Comparison of ENCODE assay signal across 10 cellular contexts in genomic region chr12:50922820-50923219, GRCh38. TPM values are rescaled to one million over a fixed set of nuclear protein-coding genes. Genes with fewer than 3 reads are reported as not detected.
DNase-seq lines count a peak whose midpoint lies in the region; ATAC-seq, FAIRE-seq and TF ChIP-seq lines count a peak whose summit lies in the region.
"Had no signal": no experiment of that assay in that cellular context is flagged by ENCODE, and none has a peak within 500 bp of the region (broad histone marks: within the 10 kb centered on the region; RNA-seq: fewer than 3 reads in every experiment).

No MANE protein-coding gene starts in this region.

- H3K27ac ChIP-seq in HUES6 (ENCODE audit: low read depth, low read length) = 0 out of 2 replicates have a peak overlapping the region, but pooled peaks have one; percentile 59
- peak overlapping the region; percentile 7 to 16 for H3K27ac ChIP-seq in lung (ENCODE audit: low read depth in 1 of 2, low read length in 1 of 2)
- peak overlapping the region; percentile 79 for H3K27ac ChIP-seq in stomach smooth muscle (ENCODE audit: low read length)

- 0 out of 2 replicates have a peak, but pooled peaks cover 4% of the 10 kb centered on the region for H3K9me3 ChIP-seq in HUES6 (ENCODE audit: control insufficient read depth, insufficient read depth, low read depth, low read length)
- no peaks in the 10 kb centered on the region for H3K9me3 ChIP-seq in lung (ENCODE audit: control insufficient read depth in 2 of 2, insufficient read depth in 1 of 2, low read length in 1 of 2)
- H3K9me3 ChIP-seq in stomach smooth muscle (ENCODE audit: control insufficient read depth in 2 of 2, low read length in 2 of 2) = no peaks in the 10 kb centered on the region

- H3K36me3 Mint-ChIP-seq in chondrocyte (ENCODE audit: low read depth) = peaks cover 3% of the 10 kb centered on the region

- H3K4me3 ChIP-seq in HUES6 (ENCODE audit: low read depth, low read length) (no peak overlapping the region), lung (no peak overlapping the region), stomach smooth muscle (ENCODE audit: low read length in 2 of 2) (peak overlapping the region in 1 of 2 donors; percentile 97)

- no peak overlapping the region for H3K4me3 Mint-ChIP-seq in chondrocyte (ENCODE audit: unreplicated experiment)

- H3K36me3 ChIP-seq in HUES6 (ENCODE audit: control insufficient read depth, insufficient read depth, low read length) = no peaks in the 10 kb centered on the region
- H3K36me3 ChIP-seq in lung (ENCODE audit: control insufficient read depth in 2 of 2, insufficient read depth in 2 of 2, low read length in 2 of 2) = no peaks in the 10 kb centered on the region
- no peaks in the 10 kb centered on the region for H3K36me3 ChIP-seq in stomach smooth muscle (ENCODE audit: control insufficient read depth in 2 of 2, insufficient read depth in 2 of 2, low read length in 2 of 2)

- peak overlapping the region; percentile 25 for H3K27ac Mint-ChIP-seq in chondrocyte (ENCODE audit: unreplicated experiment)

- H3K9ac ChIP-seq in HUES6 (ENCODE audit: low read length) (no peak overlapping the region), stomach smooth muscle (ENCODE audit: low read length in 2 of 2) (peak overlapping the region in 1 of 2 donors; percentile 49)

- H3K9me3 Mint-ChIP-seq in chondrocyte (ENCODE audit: low read depth) = peaks cover 6% of the 10 kb centered on the region

- TF ChIP-seq CTCF in chondrocyte (IDR thresholded peaks at IDR 0.05) (no peak), lung (IDR thresholded peaks at IDR 0.05; ENCODE audit: control extremely low read depth, extremely low read depth) (no peak)

- H3K4me1 ChIP-seq in HUES6 (ENCODE audit: control insufficient read depth, insufficient read depth, low read length) = peaks cover 42% of the 10 kb centered on the region
- peaks cover 2 to 7% of the 10 kb centered on the region in 2 donors for H3K4me1 ChIP-seq in lung (ENCODE audit: control insufficient read depth in 2 of 2, insufficient read depth in 2 of 2, low read length in 2 of 2)
- H3K4me1 ChIP-seq in stomach smooth muscle (ENCODE audit: control insufficient read depth, insufficient read depth, low read length) = peaks cover 11% of the 10 kb centered on the region

- DNase-seq in chondrocyte (ENCODE audit: low spot score) (no peak), lung (ENCODE audit: low spot score) (no peak), GM12891 (ENCODE audit: insufficient read length, low spot score) (no peak), HK-2 (ENCODE audit: unreplicated experiment) (no peak), SKM-1 (lab: John Stamatoyannopoulos, UW; ENCODE audit: unreplicated experiment) (no peak)
- DNase-seq: activated T-cell treated with anti-CD3 and anti-CD28 coated beads for 4 hours, NCI-H524 treated with DMSO at 0.1 percent for 48 hours had no signal

- peaks cover 40% of the 10 kb centered on the region for H3K4me1 Mint-ChIP-seq in chondrocyte (ENCODE audit: low read depth)

- H3K27me3 ChIP-seq in HUES6 (ENCODE audit: control insufficient read depth, insufficient read depth, low read length) (no peaks in the 10 kb centered on the region), lung (ENCODE audit: control insufficient read depth, insufficient read depth) (no peaks in the 10 kb centered on the region), stomach smooth muscle (ENCODE audit: control insufficient read depth in 1 of 2, insufficient read depth in 2 of 2, low read length in 2 of 2) (no peaks in the 10 kb centered on the region)

- ATAC-seq in lung (ENCODE audit: insufficient read depth, low FRiP score) (no peak), GM19351 (IDR thresholded peaks at IDR 0.05; ENCODE audit: unreplicated experiment) (no peak)

- FAIRE-seq in GM12891 (lab: Jason Lieb, UNC) = no peak

- H3K27me3 Mint-ChIP-seq in chondrocyte (ENCODE audit: low read depth) = no peaks in the 10 kb centered on the region

- no peak for TF ChIP-seq POLR2A in GM12891 (IDR thresholded peaks at IDR 0.05; ENCODE audit: low read depth, low read length)

- WGBS in lung, 2 donors = 30 to 45% methylated on average over 3 of the region's 3 CpGs

TF ChIP-seq in GM12891, 5 proteins besides CTCF, POLR2A, EP300 and RAD21:
- TF ChIP-seq POU2F2 (IDR thresholded peaks at IDR 0.05; ENCODE audit: low read depth, low read length) (no peak), PAX5 (IDR thresholded peaks at IDR 0.05; ENCODE audit: insufficient read depth, low read length, severe bottlenecking) (no peak), SPI1 (IDR thresholded peaks at IDR 0.05; ENCODE audit: low read depth, low read length) (no peak), POLR2AphosphoS5 (IDR thresholded peaks at IDR 0.05; ENCODE audit: low read depth, low read length) (no peak), TAF1 (IDR thresholded peaks at IDR 0.05; ENCODE audit: low read depth, low read length) (no peak)
TF ChIP-seq in GM12891: peak in this region for 0.

RNA-seq across cellular contexts. Expression of gene HIGD1C, which starts 29.5 kb away (rescaled TPM):
- total RNA-seq in chondrocyte (not detected in 3 replicates), lung (not detected)
- not detected for polyA plus RNA-seq in lung
- not detected for polyA plus RNA-seq in GM12891 (2012; ENCODE audit: low read depth, missing spikeins)

Comparison
In these comparisons a context has a peak if more than half of its experiments do, and no peak if none do; other contexts are left out.
1. H3K27ac ChIP-seq: peak in every context shown above with its lines; median percentile 79 in stomach smooth muscle; 59 in HUES6; 12 in lung.